Comparison of ENCODE assay signal across 10 cellular contexts in genomic region chr12:24815087-24815423, GRCh38.
A peak's percentile ranks its signal among the peaks of the same experiment; 100 is the strongest.
DNase-seq lines count a peak whose midpoint lies in the region; ATAC-seq and TF ChIP-seq lines count a peak whose summit lies in the region.
"Had no signal": no experiment of that assay in that cellular context is flagged by ENCODE, and none has a peak within 500 bp of the region (broad histone marks: within the 10 kb centered on the region; RNA-seq: fewer than 3 reads in every experiment).

No MANE protein-coding gene starts in this region.

- H3K4me1 ChIP-seq in left lung (peaks cover 0 to 17% of the 10 kb centered on the region in 2 donors), prostate gland (replicated peaks) (no peaks in the 10 kb centered on the region)

- H3K27me3 ChIP-seq in left lung (no peaks in the 10 kb centered on the region), prostate gland (replicated peaks; ENCODE audit: insufficient read depth) (no peaks in the 10 kb centered on the region)

- H3K27ac ChIP-seq in left lung (peak overlapping the region; percentile 27 to 56), prostate gland (no peak overlapping the region)

- H3K4me3 ChIP-seq in left lung (no peak overlapping the region), prostate gland (no peak overlapping the region)

- H3K9me3 ChIP-seq in left lung (no peaks in the 10 kb centered on the region), prostate gland (no peaks in the 10 kb centered on the region)

- DNase-seq in left lung (no peak), prostate gland (ENCODE audit: low spot score) (no peak), NCI-H2029 (lab: John Stamatoyannopoulos, UW) (no peak), cortex of kidney (lab: John Stamatoyannopoulos, UW) (no peak)
- DNase-seq in stimulated activated CD4-positive, alpha-beta T cell treated with anti-CD3 and anti-CD28 coated beads, Interleukin-1b, Interleukin-23, amount 100 ng/mL, for 48 hours, result no peak
- DNase-seq: central memory CD4-positive, alpha-beta T cell; T-helper 9 cell had no signal

- ATAC-seq in GM18498 (IDR thresholded peaks at IDR 0.05; ENCODE audit: unreplicated experiment) (peak; percentile 37), GM21515 (IDR thresholded peaks at IDR 0.05; ENCODE audit: unreplicated experiment) (peak; percentile 42), HG03439 (IDR thresholded peaks at IDR 0.05; ENCODE audit: unreplicated experiment) (peak; percentile 32), left lung (no peak)

- 29% methylated on average over 1 of the region's 1 CpG for WGBS in prostate gland

- TF ChIP-seq POLR2A in prostate gland (IDR thresholded peaks at IDR 0.05), result no peak

- TF ChIP-seq CTCF in left lung (IDR thresholded peaks at IDR 0.05) (no peak), prostate gland (IDR thresholded peaks at IDR 0.05) (no peak)

- intact Hi-C loops in left lung (cut with DNase I), result no loop called here
- intact Hi-C loops in prostate gland (cut with DNase I), result no loop called here

- H3K36me3 ChIP-seq in left lung (no peaks in the 10 kb centered on the region), prostate gland (no peaks in the 10 kb centered on the region)

Comparison
In these comparisons a context has a peak if more than half of its experiments do, and no peak if none do; other contexts are left out.
1. H3K27ac ChIP-seq: peak in left lung (2 of 2); none in prostate gland (0 of 2).